39 cellular contexts compared by ENCODE assay signal in the genomic region with DNA sequence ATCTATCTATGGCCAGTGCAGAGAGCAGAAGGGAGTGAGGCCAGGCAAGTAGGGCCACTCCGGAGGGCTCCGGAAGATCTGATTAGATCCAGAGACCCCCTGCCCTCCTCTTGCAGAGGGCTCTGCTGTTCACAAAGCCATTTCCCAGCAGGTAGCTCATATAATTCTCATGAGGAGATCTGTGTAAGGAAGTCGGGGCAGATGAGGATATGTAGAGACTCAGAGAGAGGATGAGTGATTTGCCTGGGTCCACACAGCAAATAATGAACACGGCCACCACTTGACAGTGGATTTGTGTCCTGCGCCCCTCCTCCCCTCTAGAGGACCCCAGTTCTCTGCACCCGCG. TPM values are rescaled to one million over a fixed set of nuclear protein-coding genes. Genes with fewer than 3 reads are reported as not detected.
"Had no signal": no experiment of that assay in that cellular context is flagged by ENCODE, and none has a peak within 500 bp of the region (broad histone marks: within the 10 kb centered on the region; RNA-seq: fewer than 3 reads in every experiment).

No MANE protein-coding gene starts in this region.

- H3K36me3 ChIP-seq: adrenal gland, breast epithelium had no signal

- DNase-seq: activated B cell treated with CpG ODN at 0.5 μM for 24 hours; activated CD4-positive, alpha-beta memory T cell treated with anti-CD3 and anti-CD28 coated beads for 36 hours; activated CD4-positive, alpha-beta T cell treated with anti-CD3 and anti-CD28 coated beads for 4 hours; activated CD4-positive, alpha-beta T cell treated with anti-CD3 and anti-CD28 coated beads, Interleukin-2, amount 50 U/mL, for 1 hour; activated CD4-positive, CD25-positive, alpha-beta regulatory T cell treated with anti-CD3 and anti-CD28 coated beads, Interleukin-2, amount 50 U/mL, for 72 hours; activated CD8-positive, alpha-beta memory T cell treated with anti-CD3 and anti-CD28 coated beads for 24 hours; activated CD8-positive, alpha-beta memory T cell treated with anti-CD3 and anti-CD28 coated beads, Interleukin-2, amount 10 ng/mL, durations not matched to agents 7 days and 5 days; activated CD8-positive, alpha-beta memory T cell treated with anti-CD3 and anti-CD28 coated beads, Interleukin-2, amount 50 U/mL, for 48 hours; activated effector memory CD4-positive, alpha-beta T cell treated with anti-CD3 and anti-CD28 coated beads, Interleukin-2, amount 50 U/mL, for 16 hours; activated naive CD4-positive, alpha-beta T cell; activated T-cell treated with anti-CD3 and anti-CD28 coated beads, Interleukin-2, amount 50 U/mL, for 48 hours; adrenal gland; body of pancreas; caudate nucleus; Karpas-422; KBM-7; NCI-H1105; NCI-H1417 treated with DMSO at 0.1 percent for 48 hours; NCI-H1694; NCI-H2029; NCI-H510A; NCI-H526; NCI-H748 treated with DMSO at 0.1 percent for 48 hours; NK-92 treated with Interleukin-12 subunit alpha and Interleukin-12 subunit beta, amount 100 ng/mL, for 24 hours; PC-9; SIG-M5; T-cell; T-helper 17 cell had no signal

- ATAC-seq: activated CD8-positive, alpha-beta memory T cell treated with anti-CD3 and anti-CD28 coated beads, Interleukin-2, amount 10 ng/mL, durations not matched to agents 7 days and 5 days; activated naive CD4-positive, alpha-beta T cell treated with anti-CD3 and anti-CD28 coated beads, Interleukin-2, amount 50 U/mL, for 72 hours; body of pancreas; Right ventricle myocardium inferior; SK-N-SH treated with all-trans-retinoic acid at 6 μM for 48 hours; T-cell; T-helper 17 cell had no signal

- H3K4me3 ChIP-seq: adrenal gland, body of pancreas, breast epithelium, PC-9 had no signal

- H3K9me3 ChIP-seq: adrenal gland, body of pancreas had no signal

- H3K4me1 ChIP-seq: adrenal gland had no signal

- FAIRE-seq: astrocyte, RCC 7860 had no signal

- H3K27ac ChIP-seq: adrenal gland, body of pancreas, breast epithelium, PC-9, RWPE1, VCaP had no signal

RNA-seq across cellular contexts. Expression of a gene that starts 2.6 kb away (rescaled TPM):
- total RNA-seq: activated B cell treated with CpG ODN at 0.5 μM for 24 hours, body of pancreas, MCF 10A, OCI-LY7, Right ventricle myocardium inferior, SK-MEL-5 had no signal

RNA-seq across cellular contexts. Expression of a gene that starts 22.6 kb away (rescaled TPM):
- total RNA-seq: activated B cell treated with CpG ODN at 0.5 μM for 24 hours; activated CD8-positive, alpha-beta memory T cell treated with anti-CD3 and anti-CD28 coated beads, Interleukin-2, amount 10 ng/mL, durations not matched to agents 7 days and 5 days; MCF 10A; OCI-LY7; SK-MEL-5; T-helper 17 cell had no signal

RNA-seq across cellular contexts. Expression of a gene that starts 47.9 kb away (rescaled TPM):
- total RNA-seq: activated B cell treated with CpG ODN at 0.5 μM for 24 hours; activated CD4-positive, alpha-beta memory T cell treated with anti-CD3 and anti-CD28 coated beads for 36 hours; activated CD8-positive, alpha-beta memory T cell treated with anti-CD3 and anti-CD28 coated beads, Interleukin-2, amount 10 ng/mL, durations not matched to agents 7 days and 5 days; activated naive CD4-positive, alpha-beta T cell treated with anti-CD3 and anti-CD28 coated beads, Interleukin-2, amount 50 U/mL, for 72 hours; adrenal gland; astrocyte; MCF 10A; OCI-LY7; PC-9; Right ventricle myocardium inferior; SK-MEL-5; T-cell; T-helper 17 cell had no signal
